In genomic region chr22:20254975-20255946, GRCh38 we compare ENCODE assay signal across 22 cellular contexts. TPM values are rescaled to one million over a fixed set of nuclear protein-coding genes. Genes with fewer than 3 reads are reported as not detected.
DNase-seq lines count a peak whose midpoint lies in the region; ATAC-seq and TF ChIP-seq lines count a peak whose summit lies in the region.
"Had no signal": no experiment of that assay in that cellular context is flagged by ENCODE, and none has a peak within 500 bp of the region (broad histone marks: within the 10 kb centered on the region; RNA-seq: fewer than 3 reads in every experiment).

No MANE protein-coding gene starts in this region.

- no peak overlapping the region for H3K56ac ChIP-seq in H9 (ENCODE audit: insufficient read length, low read depth, low read length)

- H3K23ac ChIP-seq in H9 (ENCODE audit: insufficient read length, low read depth, low read length): no peak overlapping the region

- H3K27ac Mint-ChIP-seq in activated CD4-positive, alpha-beta T cell treated with anti-CD3 and anti-CD28 coated beads, Interleukin-2, amount 10 ng/mL, durations not matched to agents 24 days and 14 days: peak overlapping the region; percentile 9
- H3K27ac Mint-ChIP-seq in H9 (peak overlapping the region in 2 of 3 experiments; percentile 2 to 9; a peak in 1 of 7 replicates), neural progenitor cell (peak overlapping the region; percentile 59)
- H3K27ac Mint-ChIP-seq: activated B cell treated with CpG ODN at 0.5 μM for 24 hours, endodermal cell had no signal

- no peaks in the 10 kb centered on the region for H3K36me3 Mint-ChIP-seq in activated CD4-positive, alpha-beta T cell treated with anti-CD3 and anti-CD28 coated beads, Interleukin-2, amount 10 ng/mL, durations not matched to agents 24 days and 14 days (ENCODE audit: low read depth)
- H3K36me3 Mint-ChIP-seq in H9 (ENCODE audit: insufficient read depth in 1 of 3, low read depth in 3 of 3) (no peaks in the 10 kb centered on the region; a peak in 1 of 7 replicates), neural progenitor cell (no peaks in the 10 kb centered on the region)
- H3K36me3 Mint-ChIP-seq: CD4-positive, CD25-positive, alpha-beta regulatory T cell; natural killer cell treated with Interleukin-12 subunit alpha and Interleukin-12 subunit beta and Interleukin-15 and Interleukin-18, amount 100 ng/mL, for 72 hours had no signal

- no peak for DNase-seq in activated CD4-positive, alpha-beta T cell treated with anti-CD3 and anti-CD28 coated beads, Interleukin-2, amount 10 ng/mL, durations not matched to agents 24 days and 14 days
- DNase-seq in activated CD4-positive, alpha-beta T cell treated with anti-CD3 and anti-CD28 coated beads, Interleukin-2, amount 50 U/mL, for 48 hours: no peak
- no peak for DNase-seq in H9
- DNase-seq in RWPE1 (ENCODE audit: low spot score): no peak
- DNase-seq in neural progenitor cell (ENCODE audit: low spot score): no peak
- no peak for DNase-seq in lower leg skin (ENCODE audit: low spot score in 2 of 2)
- DNase-seq: activated B cell treated with CpG ODN at 0.5 μM for 24 hours; activated CD8-positive, alpha-beta memory T cell treated with anti-CD3 and anti-CD28 coated beads for 24 hours; CD4-positive, CD25-positive, alpha-beta regulatory T cell; DMS153; endodermal cell; NCI-H1436; NCI-H2171; NCI-H82; SJCRH30; stimulated activated naive CD4-positive, alpha-beta T cell treated with Interleukin-2 at 50 U/mL for 16 hours had no signal

- H3K4me3 Mint-ChIP-seq in activated CD4-positive, alpha-beta T cell treated with anti-CD3 and anti-CD28 coated beads, Interleukin-2, amount 10 ng/mL, durations not matched to agents 24 days and 14 days: no peak overlapping the region
- H3K4me3 Mint-ChIP-seq in H9: no peak overlapping the region; a peak in 1 of 5 replicates
- H3K4me3 Mint-ChIP-seq in neural progenitor cell: no peak overlapping the region
- H3K4me3 Mint-ChIP-seq: activated B cell treated with CpG ODN at 0.5 μM for 24 hours; endodermal cell; natural killer cell treated with Interleukin-12 subunit alpha and Interleukin-12 subunit beta and Interleukin-15 and Interleukin-18, amount 100 ng/mL, for 72 hours; T-helper 2 cell treated with Interferon-gamma antibody and Interleukin-4, amounts not matched to agents 5 μg/mL and 100 μg/mL, for 36 hours had no signal

- no peaks in the 10 kb centered on the region for H3K27me3 ChIP-seq in H9 (ENCODE audit: insufficient read depth, low read length)
- no peaks in the 10 kb centered on the region for H3K27me3 ChIP-seq in neural progenitor cell
- H3K27me3 ChIP-seq: SJCRH30, tibial nerve had no signal

- TF ChIP-seq POLR2A in lower leg skin (IDR thresholded peaks at IDR 0.05): no peak

- H3F3A ChIP-seq in neural progenitor cell (ENCODE audit: low read depth): no peaks in the 10 kb centered on the region

- H3K9me3 Mint-ChIP-seq in activated CD4-positive, alpha-beta T cell treated with anti-CD3 and anti-CD28 coated beads, Interleukin-2, amount 10 ng/mL, durations not matched to agents 24 days and 14 days: no peaks in the 10 kb centered on the region
- no peaks in the 10 kb centered on the region; a peak in 1 of 5 replicates for H3K9me3 Mint-ChIP-seq in H9
- no peaks in the 10 kb centered on the region for H3K9me3 Mint-ChIP-seq in neural progenitor cell
- H3K9me3 Mint-ChIP-seq: activated B cell treated with CpG ODN at 0.5 μM for 24 hours; CD4-positive, CD25-positive, alpha-beta regulatory T cell; endodermal cell; natural killer cell treated with Interleukin-12 subunit alpha and Interleukin-12 subunit beta and Interleukin-15 and Interleukin-18, amount 100 ng/mL, for 72 hours; T-helper 2 cell treated with Interferon-gamma antibody and Interleukin-4, amounts not matched to agents 5 μg/mL and 100 μg/mL, for 36 hours had no signal

- TF ChIP-seq CTCF in H9 (conservative IDR thresholded peaks at IDR 0.05): no peak
- no peak for TF ChIP-seq CTCF in RWPE1 (conservative IDR thresholded peaks at IDR 0.05; ENCODE audit: low read depth)
- no peak for TF ChIP-seq CTCF in neural progenitor cell (IDR thresholded peaks at IDR 0.05)
- no peak for TF ChIP-seq CTCF in lower leg skin (IDR thresholded peaks at IDR 0.05)

- H3K4ac ChIP-seq in H9 (ENCODE audit: low read depth, low read length): no peak overlapping the region

- no peak overlapping the region for H2BK120ac ChIP-seq in H9 (ENCODE audit: low read depth, low read length, poor library complexity, severe bottlenecking)

- no peaks in the 10 kb centered on the region for H3K36me3 ChIP-seq in neural progenitor cell
- H3K36me3 ChIP-seq: SJCRH30, tibial nerve had no signal

- H3K4me1 ChIP-seq in H9 (ENCODE audit: insufficient read depth, low read length) (no peaks in the 10 kb centered on the region; the same call in 1 of the 2 replicates), neural progenitor cell (no peaks in the 10 kb centered on the region)

- H3K79me1 ChIP-seq in H9 (ENCODE audit: insufficient read depth, low read depth, low read length, poor library complexity, severe bottlenecking): no peaks in the 10 kb centered on the region

- H3K14ac ChIP-seq in H9 (ENCODE audit: insufficient read depth, low read length): no peak overlapping the region; the same call in 1 of the 2 replicates

- no peaks in the 10 kb centered on the region for H3K9me3 ChIP-seq in H9 (ENCODE audit: control insufficient read depth, low read depth, low read length)
- H3K9me3 ChIP-seq in neural progenitor cell (ENCODE audit: low read depth): no peaks in the 10 kb centered on the region
- H3K9me3 ChIP-seq: SJCRH30, tibial nerve had no signal

- no peak overlapping the region for H3K4me2 ChIP-seq in H9 (ENCODE audit: insufficient read depth, insufficient read length, low read length)
- no peak overlapping the region for H3K4me2 ChIP-seq in neural progenitor cell

- H3K18ac ChIP-seq in H9 (ENCODE audit: insufficient read length, low read depth, low read length): no peak overlapping the region

- H4K91ac ChIP-seq in H9 (ENCODE audit: insufficient read length, low read depth, low read length): no peak overlapping the region

- no CpG with 5 or more reads among the region's 23 CpGs for WGBS in H9 (ENCODE audit: extremely low coverage, insufficient read length, low lambda C conversion rate)
- WGBS in lower leg skin, 2 donors: 85 to 90% methylated on average over 21 to 23 of the region's 23 CpGs

- no peak overlapping the region for H4K5ac ChIP-seq in H9 (ENCODE audit: insufficient read length, low read depth, low read length)

- no peak overlapping the region for H4K8ac ChIP-seq in H9 (replicated peaks; ENCODE audit: insufficient read length, low read depth, low read length)

- H2AFZ ChIP-seq in H9 (ENCODE audit: low read length) (no peak overlapping the region), neural progenitor cell (replicated peaks) (no peak overlapping the region)

- POLR2A ChIA-PET in RWPE1 (lab: Yijun Ruan, JAX; ENCODE audit: low non-redundant PET): no interaction called here

- H2BK5ac ChIP-seq in H9 (ENCODE audit: insufficient read length, low read length): no peak overlapping the region

- H3K23me2 ChIP-seq in H9 (ENCODE audit: insufficient read length, low read depth, low read length, poor library complexity, severe bottlenecking): no peaks in the 10 kb centered on the region

- H2BK15ac ChIP-seq in H9 (ENCODE audit: low read depth, low read length): no peak overlapping the region

- no peak for ATAC-seq in HG02759 (IDR thresholded peaks at IDR 0.05; ENCODE audit: unreplicated experiment)
- no peak for ATAC-seq in HG03139 (IDR thresholded peaks at IDR 0.05; ENCODE audit: unreplicated experiment)
- ATAC-seq: natural killer cell treated with Interleukin-12 subunit alpha and Interleukin-12 subunit beta and Interleukin-15 and Interleukin-18, amount 100 ng/mL, for 72 hours; PC-3 had no signal

- H2BK20ac ChIP-seq in H9 (ENCODE audit: low read depth, low read length, poor library complexity, severe bottlenecking): no peak overlapping the region

- H3T11ph ChIP-seq in H9 (ENCODE audit: low read length): no peak overlapping the region

- H3K4me3 ChIP-seq in neural progenitor cell (no peak overlapping the region), lower leg skin (ENCODE audit: low read depth, poor library complexity, severe bottlenecking) (no peak overlapping the region)
- H3K4me3 ChIP-seq: SJCRH30, tibial nerve had no signal

- H4K20me1 ChIP-seq in H9 (ENCODE audit: control insufficient read depth, insufficient read depth, insufficient read length): no peaks in the 10 kb centered on the region
- peaks cover 18% of the 10 kb centered on the region for H4K20me1 ChIP-seq in neural progenitor cell (ENCODE audit: low read depth)

- H3K9ac ChIP-seq in H9 (ENCODE audit: extremely low read depth, insufficient read length, low read length): no peak overlapping the region
- H3K9ac ChIP-seq in neural progenitor cell: no peak overlapping the region

- no peaks in the 10 kb centered on the region for H3K27me3 Mint-ChIP-seq in activated CD4-positive, alpha-beta T cell treated with anti-CD3 and anti-CD28 coated beads, Interleukin-2, amount 10 ng/mL, durations not matched to agents 24 days and 14 days
- H3K27me3 Mint-ChIP-seq in H9 (ENCODE audit: low read depth) (no peaks in the 10 kb centered on the region), neural progenitor cell (ENCODE audit: insufficient read depth, low read depth) (peaks cover 5% of the 10 kb centered on the region)
- H3K27me3 Mint-ChIP-seq: activated B cell treated with CpG ODN at 0.5 μM for 24 hours; natural killer cell treated with Interleukin-12 subunit alpha and Interleukin-12 subunit beta and Interleukin-15 and Interleukin-18, amount 100 ng/mL, for 72 hours had no signal

- no peak overlapping the region for H2AK5ac ChIP-seq in H9 (ENCODE audit: insufficient read length, low read length)

- no peak overlapping the region for H2BK12ac ChIP-seq in H9 (ENCODE audit: insufficient read length, low read depth, low read length)

- CTCF ChIA-PET in RWPE1 (lab: Yijun Ruan, JAX): interaction anchor here (0.8 to 1.2 kb wide), 2 partner anchors 31 to 149 kb away, joined by 3 read pairs; no protein-coding TSS in a partner anchor

- H3K27ac ChIP-seq in H9 (ENCODE audit: insufficient read length, low read depth, low read length) (no peak overlapping the region), RWPE1 (peak overlapping the region; percentile 50), neural progenitor cell (no peak overlapping the region)
- H3K27ac ChIP-seq: SJCRH30, tibial nerve had no signal

- intact Hi-C loops in activated CD4-positive, alpha-beta T cell treated with anti-CD3 and anti-CD28 coated beads, Interleukin-2, amount 10 ng/mL, durations not matched to agents 24 days and 14 days (cut with micrococcal nuclease): no loop called here
- intact Hi-C loops in lower leg skin (cut with DNase I; ENCODE audit: low total_unique reads): no loop called here

- peaks cover 6% of the 10 kb centered on the region for H3K4me1 Mint-ChIP-seq in activated CD4-positive, alpha-beta T cell treated with anti-CD3 and anti-CD28 coated beads, Interleukin-2, amount 10 ng/mL, durations not matched to agents 24 days and 14 days
- peaks cover 0 to 8% of the 10 kb centered on the region in 2 experiments; a peak in 1 of 4 replicates for H3K4me1 Mint-ChIP-seq in H9
- peaks cover 19% of the 10 kb centered on the region for H3K4me1 Mint-ChIP-seq in neural progenitor cell
- H3K4me1 Mint-ChIP-seq: activated B cell treated with CpG ODN at 0.5 μM for 24 hours, endodermal cell had no signal

- no peaks in the 10 kb centered on the region; the same call in 1 of the 2 replicates for H3K79me2 ChIP-seq in H9 (ENCODE audit: insufficient read depth, low read length)
- H3K79me2 ChIP-seq in neural progenitor cell (ENCODE audit: low read depth): no peaks in the 10 kb centered on the region

RNA-seq across cellular contexts. Expression of gene RTN4R, which starts 12.9 kb away (rescaled TPM):
- total RNA-seq in activated CD4-positive, alpha-beta T cell treated with anti-CD3 and anti-CD28 coated beads, Interleukin-2, amount 10 ng/mL, durations not matched to agents 24 days and 14 days: 1.6 and 1.7 TPM in 2 replicates
- total RNA-seq in H9 (2021): 18.3 and 19.0 TPM in 2 replicates
- total RNA-seq in neural progenitor cell (ENCODE audit: low replicate concordance): 6.3 and 20.9 TPM in 2 replicates
- total RNA-seq in lower leg skin: 10 to 100 TPM in 3 of 4 donors, 1 to 10 TPM in 1; 9.1 to 15.7 (median 12.9) TPM
- total RNA-seq: activated B cell treated with CpG ODN at 0.5 μM for 24 hours had no signal

Comparison
In these comparisons a context has a peak if more than half of its experiments do, and no peak if none do; other contexts are left out.
1. H3K27ac Mint-ChIP-seq: peak in every context shown above with its lines; median percentile 59 in neural progenitor cell; 9 in activated CD4-positive, alpha-beta T cell treated with anti-CD3 and anti-CD28 coated beads, Interleukin-2, amount 10 ng/mL, durations not matched to agents 24 days and 14 days; 6 in H9.